ENCODE assay signal across 17 cellular contexts in genomic region chr17:39701784-39702422, GRCh38. TPM values are rescaled to one million over a fixed set of nuclear protein-coding genes. Genes with fewer than 3 reads are reported as not detected.
DNase-seq lines count a peak whose midpoint lies in the region; TF ChIP-seq lines count a peak whose summit lies in the region.
"Had no signal": no experiment of that assay in that cellular context is flagged by ENCODE, and none has a peak within 500 bp of the region (broad histone marks: within the 10 kb centered on the region; RNA-seq: fewer than 3 reads in every experiment).

No MANE protein-coding gene starts in this region.

- H3K9ac ChIP-seq in fibroblast of lung (ENCODE audit: insufficient read depth, low read length): no peak overlapping the region
- H3K9ac ChIP-seq: SK-N-SH had no signal

- no peak overlapping the region for H3K27ac ChIP-seq in ACC112 (ENCODE audit: low read depth, low read length)
- H3K27ac ChIP-seq in PC-9: peak overlapping the region; percentile 51; the same call in 1 of the 2 replicates
- no peak overlapping the region for H3K27ac ChIP-seq in fibroblast of lung (ENCODE audit: insufficient read depth, low read length)
- H3K27ac ChIP-seq: HL-60 had no signal

- H3K4me1 Mint-ChIP-seq in neural crest cell: peaks cover 53% of the 10 kb centered on the region

- POLR2A ChIA-PET in PC-9 (lab: Charles Lee; ENCODE audit: unreplicated experiment): interaction anchor here (0.5 kb wide), 1 partner anchor 20 kb away, joined by 3 read pairs; no protein-coding TSS in a partner anchor

- peaks cover 6% of the 10 kb centered on the region; the same call in 1 of the 2 replicates for H4K20me1 ChIP-seq in PC-9 (ENCODE audit: insufficient read depth)
- H4K20me1 ChIP-seq in fibroblast of lung (ENCODE audit: control insufficient read depth, extremely low read depth, insufficient read depth, low read length): no peaks in the 10 kb centered on the region

- peak overlapping the region; percentile 91 for H3K4me3 Mint-ChIP-seq in neural crest cell

- no peaks in the 10 kb centered on the region for H3K9me3 ChIP-seq in PC-9 (ENCODE audit: insufficient read depth, low read depth)
- H3K9me3 ChIP-seq in fibroblast of lung (ENCODE audit: control insufficient read depth, insufficient read depth, low read depth, low read length): no peaks in the 10 kb centered on the region
- H3K9me3 ChIP-seq: SK-N-SH had no signal

- intact Hi-C loops in PC-9 (cut with micrococcal nuclease; ENCODE audit: unreplicated experiment): no loop called here

- H3K27me3 Mint-ChIP-seq in neural crest cell (ENCODE audit: low read depth): no peaks in the 10 kb centered on the region

- TF ChIP-seq CTCF in PC-9 (conservative IDR thresholded peaks at IDR 0.05) (no peak), fibroblast of lung (conservative IDR thresholded peaks at IDR 0.05 in 1 of 2, IDR thresholded peaks at IDR 0.05 in 1 of 2; ENCODE audit: low read depth in 1 of 2, low read length in 2 of 2) (no peak), neural crest cell (conservative IDR thresholded peaks at IDR 0.05) (no peak)

- H3K36me3 ChIP-seq in ACC112 (ENCODE audit: insufficient read depth, low read length) (no peaks in the 10 kb centered on the region), PC-9 (ENCODE audit: low read depth) (no peaks in the 10 kb centered on the region), fibroblast of lung (ENCODE audit: control insufficient read depth, insufficient read depth, low read length) (no peaks in the 10 kb centered on the region)

- H3K4me2 ChIP-seq in PC-9 (peak overlapping the region; percentile 73), fibroblast of lung (ENCODE audit: extremely low read depth, insufficient read depth, low read length) (peak overlapping the region; percentile 85)
- H3K4me2 ChIP-seq: SK-N-SH had no signal

- no peaks in the 10 kb centered on the region for H3K9me2 ChIP-seq in PC-9 (ENCODE audit: insufficient read depth)
- H3K9me2 ChIP-seq: SK-N-SH had no signal

- H3F3A ChIP-seq in PC-9 (ENCODE audit: insufficient read depth, low read depth): peaks cover 49% of the 10 kb centered on the region

- CTCF ChIA-PET in PC-9 (lab: Charles Lee): no interaction called here

- H3K27me3 ChIP-seq in ACC112 (ENCODE audit: insufficient read depth, low read length) (no peaks in the 10 kb centered on the region), PC-9 (ENCODE audit: insufficient read depth, low read depth) (no peaks in the 10 kb centered on the region), fibroblast of lung (ENCODE audit: control insufficient read depth, insufficient read depth, low read length) (no peaks in the 10 kb centered on the region)

- no peaks in the 10 kb centered on the region for H3K9me3 Mint-ChIP-seq in neural crest cell
- H3K9me3 Mint-ChIP-seq: immature natural killer cell had no signal

- DNase-seq in PC-9: no peak
- no peak for DNase-seq in fibroblast of lung (ENCODE audit: low read depth in 2 of 2)
- DNase-seq in neural crest cell (ENCODE audit: low read depth, low spot score): no peak
- no peak for DNase-seq in NCI-H1930 (lab: John Stamatoyannopoulos, UW)
- DNase-seq in NCI-H524 (lab: John Stamatoyannopoulos, UW): no peak
- DNase-seq in NCI-H748 (lab: John Stamatoyannopoulos, UW; ENCODE audit: unreplicated experiment): no peak
- no peak for DNase-seq in NCI-H748 treated with DMSO at 0.1 percent for 48 hours (lab: John Stamatoyannopoulos, UW)
- DNase-seq: anterior cingulate cortex; DMS79; immature natural killer cell; NCI-H1048; occipital lobe; SK-N-SH; stimulated activated CD4-positive, alpha-beta T cell treated with anti-CD3 and anti-CD28 coated beads, Interleukin-4, amount 100 ng/mL, for 4 hours had no signal

- H3K4me3 ChIP-seq in ACC112 (ENCODE audit: low read depth, low read length): peak overlapping the region; percentile 90; the same call in 1 of the 2 replicates
- H3K4me3 ChIP-seq in PC-9: peak overlapping the region; percentile 71; the same call in 1 of the 2 replicates
- peak overlapping the region in 1 of 4 experiments; percentile 83 for H3K4me3 ChIP-seq in fibroblast of lung (replicated peaks in 1 of 4; ENCODE audit: control extremely low read depth in 1 of 4, insufficient read depth in 1 of 4, low read depth in 3 of 4, low read length in 4 of 4)

- BruUV-seq in PC-9 (replicated peaks; lab: Mats Ljungman, UMichigan): no TSS peak

- no peak overlapping the region for H3K27ac Mint-ChIP-seq in neural crest cell (ENCODE audit: unreplicated experiment)

- H3K36me3 Mint-ChIP-seq in neural crest cell (ENCODE audit: low read depth): no peaks in the 10 kb centered on the region

- H2AFZ ChIP-seq in ACC112 (ENCODE audit: low read length, unreplicated experiment) (no peak overlapping the region), PC-9 (no peak overlapping the region), fibroblast of lung (ENCODE audit: low read length) (no peak overlapping the region)

- peaks cover 3% of the 10 kb centered on the region for H3K4me1 ChIP-seq in ACC112 (ENCODE audit: control insufficient read depth, insufficient read depth, low read length, unreplicated experiment)
- peaks cover 65% of the 10 kb centered on the region for H3K4me1 ChIP-seq in PC-9 (replicated peaks; ENCODE audit: insufficient read depth)
- peaks cover 4% of the 10 kb centered on the region for H3K4me1 ChIP-seq in fibroblast of lung (ENCODE audit: control insufficient read depth, extremely low read depth, insufficient read depth, low read length)

- peaks cover 27% of the 10 kb centered on the region for H3K79me2 ChIP-seq in ACC112 (ENCODE audit: control insufficient read depth, insufficient read depth, low read length, unreplicated experiment)
- peaks cover 64% of the 10 kb centered on the region for H3K79me2 ChIP-seq in PC-9 (ENCODE audit: low read depth)
- peaks cover 12% of the 10 kb centered on the region for H3K79me2 ChIP-seq in fibroblast of lung (ENCODE audit: control insufficient read depth, insufficient read depth, low read length)

RNA-seq across cellular contexts. Expression of gene ERBB2, which starts 2.0 kb away (rescaled TPM):
- total RNA-seq in PC-9 (2021): 87.2 and 90.6 TPM in 2 replicates
- 24.7 and 33.9 TPM in 2 replicates for total RNA-seq in fibroblast of lung
- 24.7 and 25.0 TPM in 2 replicates for polyA plus RNA-seq in fibroblast of lung
- 33.0 and 37.0 TPM in 2 replicates for polyA plus RNA-seq in fibroblast of lung (2012)
- polyA minus RNA-seq in fibroblast of lung (ENCODE audit: low replicate concordance): 184 and 211 TPM in 2 replicates
- total RNA-seq in neural crest cell: 78.4 and 82.9 TPM in 2 replicates

RNA-seq across cellular contexts. Expression of gene PGAP3, which starts 14.0 kb away (rescaled TPM):
- total RNA-seq in PC-9 (2021) (15.0 and 16.2 TPM in 2 replicates), fibroblast of lung (8.8 and 10.8 TPM in 2 replicates), neural crest cell (18.2 and 21.7 TPM in 2 replicates)
- polyA plus RNA-seq in fibroblast of lung: 5.9 and 7.9 TPM in 2 replicates
- polyA plus RNA-seq in fibroblast of lung (2012): 7.8 and 7.9 TPM in 2 replicates
- polyA minus RNA-seq in fibroblast of lung (ENCODE audit: low replicate concordance): 9.0 and 52.0 TPM in 2 replicates

RNA-seq across cellular contexts. Expression of gene MIEN1, which starts 28.4 kb away (rescaled TPM):
- total RNA-seq in PC-9 (2021) (49.2 and 50.8 TPM in 2 replicates), fibroblast of lung (18.2 and 25.6 TPM in 2 replicates), neural crest cell (35.6 and 36.8 TPM in 2 replicates)
- 58.0 and 66.2 TPM in 2 replicates for polyA plus RNA-seq in fibroblast of lung
- 77.5 and 83.3 TPM in 2 replicates for polyA plus RNA-seq in fibroblast of lung (2012)
- 45.7 and 76.8 TPM in 2 replicates for polyA minus RNA-seq in fibroblast of lung (ENCODE audit: low replicate concordance)

RNA-seq across cellular contexts. Expression of gene PNMT, which starts 33.6 kb away (rescaled TPM):
- 0.75 and 1.1 TPM in 2 replicates for total RNA-seq in PC-9 (2021)
- not detected in 2 replicates for total RNA-seq in fibroblast of lung
- polyA plus RNA-seq in fibroblast of lung: not detected in 2 replicates
- not detected in 2 replicates for polyA plus RNA-seq in fibroblast of lung (2012)
- polyA minus RNA-seq in fibroblast of lung (ENCODE audit: low replicate concordance): not detected in 2 replicates
- total RNA-seq in neural crest cell: 0.84 and 0.86 TPM in 2 replicates
- total RNA-seq: endothelial cell of umbilical vein had no signal

RNA-seq across cellular contexts. Expression of gene GRB7, which starts 35.8 kb away (rescaled TPM):
- 49.1 and 55.9 TPM in 2 replicates for total RNA-seq in PC-9 (2021)
- total RNA-seq in fibroblast of lung: under 0.01 and 0.77 TPM in 2 replicates
- polyA plus RNA-seq in fibroblast of lung: 0.07 TPM in 2 replicates
- 0.36 and 0.40 TPM in 2 replicates for polyA plus RNA-seq in fibroblast of lung (2012)
- not detected in 2 replicates for polyA minus RNA-seq in fibroblast of lung (ENCODE audit: low replicate concordance)
- total RNA-seq in neural crest cell: not detected in 2 replicates
- total RNA-seq: endothelial cell of umbilical vein, occipital lobe had no signal
- polyA plus RNA-seq: immature natural killer cell, SK-N-SH had no signal
